ENCODE assay signal across 8 cellular contexts in genomic region chr1:156601122-156601830, GRCh38. TPM values are rescaled to one million over a fixed set of nuclear protein-coding genes. Genes with fewer than 3 reads are reported as not detected.
DNase-seq lines count a peak whose midpoint lies in the region; ATAC-seq and TF ChIP-seq lines count a peak whose summit lies in the region.

GPATCH4 (minus strand) TSS chr1:156601479.

- H3K9ac ChIP-seq in mucosa of stomach (ENCODE audit: low read length) = peak within 1 kb of the TSS; percentile 70

- peak; percentile 95 for DNase-seq in A673 (ENCODE audit: low spot score)
- peak; percentile 63 to 65 for DNase-seq in PC-9
- DNase-seq in activated T-cell treated with anti-CD3 and anti-CD28 coated beads, Interleukin-2, amount 50 U/mL, for 1 hour = peak; percentile 75
- peak; percentile 84 for DNase-seq in stimulated activated CD8-positive, alpha-beta memory T cell treated with anti-CD3 and anti-CD28 coated beads, Interleukin-4, amount 100 ng/mL, for 48 hours

- H3K36me3 ChIP-seq in A673 (ENCODE audit: insufficient read depth, low read length, poor library complexity, severe bottlenecking) = peaks cover 28% of the 10 kb centered on the region
- H3K36me3 ChIP-seq in PC-9 (ENCODE audit: low read depth) = peaks cover 14% of the 10 kb centered on the region
- peaks cover 7 to 11% of the 10 kb centered on the region in 2 donors for H3K36me3 ChIP-seq in esophagus (ENCODE audit: control insufficient read depth in 2 of 2, insufficient read depth in 2 of 2, low read length in 1 of 2)
- peaks cover 3% of the 10 kb centered on the region for H3K36me3 ChIP-seq in mucosa of stomach (ENCODE audit: control insufficient read depth, insufficient read depth, low read length)

- TF ChIP-seq EP300 in Ishikawa (IDR thresholded peaks at IDR 0.05; ENCODE audit: borderline replicate concordance) = peak; percentile 12; the same call in 1 of the 2 replicates

- peaks cover 32% of the 10 kb centered on the region for H3K79me2 ChIP-seq in PC-9 (ENCODE audit: low read depth)

- WGBS in esophagus, 2 donors = 0% methylated on average over 35 of the region's 35 CpGs

- CTCF ChIA-PET in A673 (lab: Charles Lee) = interaction anchor here (2.0 kb wide), 1 partner anchor 9 kb away, joined by 9 read pairs; the partner anchor contains the start of gene NAXE
- CTCF ChIA-PET in PC-9 (lab: Charles Lee) = no interaction called here

- H2AFZ ChIP-seq in PC-9 = peak within 1 kb of the TSS; percentile 97

- H3K4me1 ChIP-seq in A673 (ENCODE audit: insufficient read depth, low read length, poor library complexity, severe bottlenecking) = peaks cover 9% of the 10 kb centered on the region
- H3K4me1 ChIP-seq in PC-9 (replicated peaks; ENCODE audit: insufficient read depth) = peaks cover 16% of the 10 kb centered on the region
- H3K4me1 ChIP-seq in esophagus (ENCODE audit: control insufficient read depth in 2 of 2, insufficient read depth in 2 of 2, low read length in 1 of 2) = peaks cover 0 to 3% of the 10 kb centered on the region in 2 donors
- peaks cover 13% of the 10 kb centered on the region for H3K4me1 ChIP-seq in mucosa of stomach (ENCODE audit: control insufficient read depth, insufficient read depth, low read length)

- peak within 1 kb of the TSS; percentile 84 for H3K4me2 ChIP-seq in PC-9

- H3K27ac ChIP-seq in A673 (ENCODE audit: low read depth, low read length, poor library complexity, severe bottlenecking) (peak within 1 kb of the TSS; percentile 80), PC-9 (peak within 1 kb of the TSS; percentile 70), esophagus (ENCODE audit: low read depth in 2 of 2, low read length in 1 of 2) (peak within 1 kb of the TSS; percentile 61 to 87)

- H3F3A ChIP-seq in PC-9 (ENCODE audit: insufficient read depth, low read depth) = peaks cover 25% of the 10 kb centered on the region; the same call in 1 of the 2 replicates

- POLR2A ChIA-PET in A673 (lab: Charles Lee; ENCODE audit: low non-redundant PET) = interaction anchor here (0.6 kb wide), 1 partner anchor 74 kb away, joined by 7 read pairs; no protein-coding TSS in a partner anchor
- POLR2A ChIA-PET in PC-9 (lab: Charles Lee; ENCODE audit: unreplicated experiment) = no interaction called here

- H3K27me3 ChIP-seq in A673 (replicated peaks; ENCODE audit: insufficient read depth, low read depth, low read length, poor library complexity) (no peaks in the 10 kb centered on the region), PC-9 (ENCODE audit: insufficient read depth, low read depth) (no peaks in the 10 kb centered on the region), esophagus (ENCODE audit: control insufficient read depth in 1 of 2, insufficient read depth in 2 of 2, low read length in 2 of 2) (no peaks in the 10 kb centered on the region), mucosa of stomach (ENCODE audit: control insufficient read depth, insufficient read depth, low read length) (no peaks in the 10 kb centered on the region)

- peak within 1 kb of the TSS; percentile 64 for H3K4me3 ChIP-seq in A673 (ENCODE audit: low read depth, low read length, poor library complexity, severe bottlenecking)
- H3K4me3 ChIP-seq in PC-9 = peak within 1 kb of the TSS; percentile 77
- peak within 1 kb of the TSS; percentile 70 to 92 for H3K4me3 ChIP-seq in esophagus (ENCODE audit: low read depth in 1 of 2, low read length in 2 of 2)
- H3K4me3 ChIP-seq in mucosa of stomach (ENCODE audit: low read length) = peak within 1 kb of the TSS; percentile 52

- H3K9me3 ChIP-seq in A673 (ENCODE audit: low read depth, low read length, poor library complexity, severe bottlenecking) = no peaks in the 10 kb centered on the region
- no peaks in the 10 kb centered on the region for H3K9me3 ChIP-seq in PC-9 (ENCODE audit: insufficient read depth, low read depth)
- H3K9me3 ChIP-seq in esophagus (ENCODE audit: control insufficient read depth in 2 of 2, insufficient read depth in 1 of 2, low read depth in 1 of 2, low read length in 1 of 2) = no peaks in the 10 kb centered on the region
- no peaks in the 10 kb centered on the region for H3K9me3 ChIP-seq in mucosa of stomach (ENCODE audit: control insufficient read depth, low read length)

- peak; percentile 33 for ATAC-seq in GM18870 (IDR thresholded peaks at IDR 0.05; ENCODE audit: unreplicated experiment)

- intact Hi-C loops in A673 (cut with micrococcal nuclease; ENCODE audit: unreplicated experiment) (no loop called here), PC-9 (cut with micrococcal nuclease; ENCODE audit: unreplicated experiment) (no loop called here)

- no TSS peak for BruUV-seq in A673 (replicated peaks; lab: Mats Ljungman, UMichigan)
- no TSS peak for BruUV-seq in PC-9 (replicated peaks; lab: Mats Ljungman, UMichigan)

- TF ChIP-seq CTCF in A673 (conservative IDR thresholded peaks at IDR 0.05; ENCODE audit: low read depth, low read length) (no peak), PC-9 (conservative IDR thresholded peaks at IDR 0.05) (no peak)

- no peak for TF ChIP-seq RAD21 in Ishikawa (IDR thresholded peaks at IDR 0.05; ENCODE audit: low read depth)

- H3K9me2 ChIP-seq in PC-9 (ENCODE audit: insufficient read depth) = no peaks in the 10 kb centered on the region

- H4K20me1 ChIP-seq in PC-9 (ENCODE audit: insufficient read depth) = no peaks in the 10 kb centered on the region

TF ChIP-seq in Ishikawa, 13 proteins besides CTCF, POLR2A, EP300 and RAD21:
- TF ChIP-seq NFIC (IDR thresholded peaks at IDR 0.05) (peak; percentile 49), CEBPB (IDR thresholded peaks at IDR 0.05) (no peak; the same call in 1 of the 2 replicates), CREB1 (IDR thresholded peaks at IDR 0.05; ENCODE audit: low read depth) (no peak), YY1 (IDR thresholded peaks at IDR 0.05; ENCODE audit: low read depth) (peak; percentile 98), ZBTB7A (IDR thresholded peaks at IDR 0.05; ENCODE audit: low read depth) (no peak), TCF12 (IDR thresholded peaks at IDR 0.05; ENCODE audit: low read depth) (peak; percentile 73; the same call in 1 of the 2 replicates), EGR1 (IDR thresholded peaks at IDR 0.05) (peak; percentile 33; the same call in 1 of the 2 replicates), TAF1 (IDR thresholded peaks at IDR 0.05; ENCODE audit: low read depth) (peak; percentile 97), TEAD4 (IDR thresholded peaks at IDR 0.05) (peak; percentile 70), FOXM1 (IDR thresholded peaks at IDR 0.05; ENCODE audit: borderline replicate concordance, low read depth) (no peak)
- TF ChIP-seq, protein P1, sequence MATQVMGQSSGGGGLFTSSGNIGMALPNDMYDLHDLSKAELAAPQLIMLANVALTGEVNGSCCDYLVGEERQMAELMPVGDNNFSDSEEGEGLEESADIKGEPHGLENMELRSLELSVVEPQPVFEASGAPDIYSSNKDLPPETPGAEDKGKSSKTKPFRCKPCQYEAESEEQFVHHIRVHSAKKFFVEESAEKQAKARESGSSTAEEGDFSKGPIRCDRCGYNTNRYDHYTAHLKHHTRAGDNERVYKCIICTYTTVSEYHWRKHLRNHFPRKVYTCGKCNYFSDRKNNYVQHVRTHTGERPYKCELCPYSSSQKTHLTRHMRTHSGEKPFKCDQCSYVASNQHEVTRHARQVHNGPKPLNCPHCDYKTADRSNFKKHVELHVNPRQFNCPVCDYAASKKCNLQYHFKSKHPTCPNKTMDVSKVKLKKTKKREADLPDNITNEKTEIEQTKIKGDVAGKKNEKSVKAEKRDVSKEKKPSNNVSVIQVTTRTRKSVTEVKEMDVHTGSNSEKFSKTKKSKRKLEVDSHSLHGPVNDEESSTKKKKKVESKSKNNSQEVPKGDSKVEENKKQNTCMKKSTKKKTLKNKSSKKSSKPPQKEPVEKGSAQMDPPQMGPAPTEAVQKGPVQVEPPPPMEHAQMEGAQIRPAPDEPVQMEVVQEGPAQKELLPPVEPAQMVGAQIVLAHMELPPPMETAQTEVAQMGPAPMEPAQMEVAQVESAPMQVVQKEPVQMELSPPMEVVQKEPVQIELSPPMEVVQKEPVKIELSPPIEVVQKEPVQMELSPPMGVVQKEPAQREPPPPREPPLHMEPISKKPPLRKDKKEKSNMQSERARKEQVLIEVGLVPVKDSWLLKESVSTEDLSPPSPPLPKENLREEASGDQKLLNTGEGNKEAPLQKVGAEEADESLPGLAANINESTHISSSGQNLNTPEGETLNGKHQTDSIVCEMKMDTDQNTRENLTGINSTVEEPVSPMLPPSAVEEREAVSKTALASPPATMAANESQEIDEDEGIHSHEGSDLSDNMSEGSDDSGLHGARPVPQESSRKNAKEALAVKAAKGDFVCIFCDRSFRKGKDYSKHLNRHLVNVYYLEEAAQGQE (IDR thresholded peaks at IDR 0.05; ENCODE audit: low read depth) = no peak
- TF ChIP-seq, protein P2, sequence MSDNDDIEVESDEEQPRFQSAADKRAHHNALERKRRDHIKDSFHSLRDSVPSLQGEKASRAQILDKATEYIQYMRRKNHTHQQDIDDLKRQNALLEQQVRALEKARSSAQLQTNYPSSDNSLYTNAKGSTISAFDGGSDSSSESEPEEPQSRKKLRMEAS (IDR thresholded peaks at IDR 0.05) = peak; percentile 99
- TF ChIP-seq, protein P3, sequence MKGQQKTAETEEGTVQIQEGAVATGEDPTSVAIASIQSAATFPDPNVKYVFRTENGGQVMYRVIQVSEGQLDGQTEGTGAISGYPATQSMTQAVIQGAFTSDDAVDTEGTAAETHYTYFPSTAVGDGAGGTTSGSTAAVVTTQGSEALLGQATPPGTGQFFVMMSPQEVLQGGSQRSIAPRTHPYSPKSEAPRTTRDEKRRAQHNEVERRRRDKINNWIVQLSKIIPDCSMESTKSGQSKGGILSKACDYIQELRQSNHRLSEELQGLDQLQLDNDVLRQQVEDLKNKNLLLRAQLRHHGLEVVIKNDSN (IDR thresholded peaks at IDR 0.05) = peak; percentile 65

RNA-seq across cellular contexts. Expression of gene GPATCH4, which starts in this region (rescaled TPM):
- total RNA-seq in A673 (2021) (66.8 and 84.2 TPM in 2 replicates), PC-9 (2021) (17.5 and 17.6 TPM in 2 replicates)
- 10 to 100 TPM; 14.3 to 20.8 TPM for polyA plus RNA-seq in esophagus

Comparison
In these comparisons a context has a peak if more than half of its experiments do, and no peak if none do; other contexts are left out.
1. Peak in every context shown above with its lines: DNase-seq, ATAC-seq, H3K4me3 ChIP-seq and H3K27ac ChIP-seq.